ENCODE assay signal across 9 cellular contexts in the genomic region with DNA sequence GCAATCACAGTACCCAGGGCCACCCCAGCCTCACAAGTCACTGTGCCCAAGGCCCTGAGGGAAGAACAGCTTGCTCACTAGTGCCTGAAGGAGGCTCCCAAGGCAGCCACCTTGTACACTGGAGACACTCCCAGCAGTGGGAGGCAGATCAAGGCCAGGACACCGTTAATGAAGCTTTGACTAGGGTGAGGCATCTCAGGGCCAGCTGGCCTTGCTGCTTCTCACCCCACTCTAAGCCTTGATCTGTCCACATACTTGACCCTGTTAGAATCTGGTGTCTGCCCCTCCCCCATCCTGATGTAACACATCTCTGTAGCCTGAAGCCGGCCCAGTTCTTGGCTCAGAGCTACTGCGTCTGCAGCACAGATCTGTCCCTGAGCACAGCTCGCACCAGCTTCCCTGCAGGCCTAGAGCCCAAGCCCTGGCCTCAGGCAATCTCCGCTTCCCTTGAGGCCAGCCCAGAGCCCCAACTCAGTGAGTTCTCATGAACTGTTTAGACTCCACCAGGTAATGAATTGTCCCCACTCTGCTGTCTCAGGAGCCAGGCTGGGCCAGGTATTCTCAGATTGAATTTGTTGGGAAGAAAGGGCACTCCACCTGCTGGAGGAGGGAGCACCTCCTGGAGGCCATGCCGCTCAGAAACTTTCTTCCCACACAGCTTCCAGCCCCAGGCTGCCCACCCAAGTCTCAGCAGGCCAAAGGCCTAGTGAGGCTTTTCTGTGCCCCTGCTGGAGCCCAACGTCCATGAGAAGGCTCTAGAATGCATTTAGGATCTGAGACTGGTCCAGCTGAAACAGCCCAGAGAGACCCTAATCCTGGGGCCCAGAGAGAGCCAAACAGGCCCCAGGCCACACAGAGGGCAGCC. TPM values are rescaled to one million over a fixed set of nuclear protein-coding genes. Genes with fewer than 3 reads are reported as not detected.
DNase-seq lines count a peak whose midpoint lies in the region; ATAC-seq and TF ChIP-seq lines count a peak whose summit lies in the region.
"Had no signal": no experiment of that assay in that cellular context is flagged by ENCODE, and none has a peak within 500 bp of the region (broad histone marks: within the 10 kb centered on the region; RNA-seq: fewer than 3 reads in every experiment).

No MANE protein-coding gene starts in this region.

- ATAC-seq in activated naive CD8-positive, alpha-beta T cell treated with anti-CD3 and anti-CD28 coated beads, Interleukin-2, amount 50 U/mL, for 24 hours = no peak
- ATAC-seq in HG02870 (IDR thresholded peaks at IDR 0.05; ENCODE audit: unreplicated experiment) = no peak
- ATAC-seq in GM19455 (IDR thresholded peaks at IDR 0.05; ENCODE audit: unreplicated experiment) = no peak

- TF ChIP-seq CTCF in suprapubic skin (IDR thresholded peaks at IDR 0.05) = peak in 1 of 2 donors; percentile 7

- peak overlapping the region; percentile 17 for H3K27ac Mint-ChIP-seq in activated naive CD8-positive, alpha-beta T cell treated with anti-CD3 and anti-CD28 coated beads, Interleukin-2, amount 50 U/mL, for 24 hours

- 40% methylated on average over 6 of the region's 7 CpGs for WGBS in suprapubic skin

- H3K27me3 ChIP-seq in iPS-15b (ENCODE audit: control insufficient read depth, insufficient read depth, low read length) = no peaks in the 10 kb centered on the region
- H3K27me3 ChIP-seq in suprapubic skin = no peaks in the 10 kb centered on the region

- H3K4me3 ChIP-seq in iPS-15b (ENCODE audit: low read depth, low read length) (peak overlapping the region; percentile 22), suprapubic skin (no peak overlapping the region)

- peak overlapping the region; percentile 31 for H3K27ac ChIP-seq in suprapubic skin

- H3K4me1 ChIP-seq in iPS-15b (ENCODE audit: control insufficient read depth, insufficient read depth, low read length) (peaks cover 19% of the 10 kb centered on the region), suprapubic skin (peaks cover 23% of the 10 kb centered on the region)

- H3K9me3 Mint-ChIP-seq in activated naive CD8-positive, alpha-beta T cell treated with anti-CD3 and anti-CD28 coated beads, Interleukin-2, amount 50 U/mL, for 24 hours = no peaks in the 10 kb centered on the region
- H3K9me3 Mint-ChIP-seq: activated naive CD8-positive, alpha-beta T cell treated with anti-CD3 and anti-CD28 coated beads, Interleukin-2, amount 10 ng/mL, durations not matched to agents 7 days and 5 days had no signal

- no peaks in the 10 kb centered on the region for H3K27me3 Mint-ChIP-seq in activated naive CD8-positive, alpha-beta T cell treated with anti-CD3 and anti-CD28 coated beads, Interleukin-2, amount 50 U/mL, for 24 hours
- H3K27me3 Mint-ChIP-seq: activated naive CD8-positive, alpha-beta T cell treated with anti-CD3 and anti-CD28 coated beads, Interleukin-2, amount 10 ng/mL, durations not matched to agents 7 days and 5 days had no signal

- H3K9me3 ChIP-seq in iPS-15b (ENCODE audit: control insufficient read depth, insufficient read depth, low read length) (no peaks in the 10 kb centered on the region), suprapubic skin (no peaks in the 10 kb centered on the region)

- H3K4me3 Mint-ChIP-seq in activated naive CD8-positive, alpha-beta T cell treated with anti-CD3 and anti-CD28 coated beads, Interleukin-2, amount 50 U/mL, for 24 hours = no peak overlapping the region
- H3K4me3 Mint-ChIP-seq: activated naive CD8-positive, alpha-beta T cell treated with anti-CD3 and anti-CD28 coated beads, Interleukin-2, amount 10 ng/mL, durations not matched to agents 7 days and 5 days had no signal

- H3K36me3 Mint-ChIP-seq in activated naive CD8-positive, alpha-beta T cell treated with anti-CD3 and anti-CD28 coated beads, Interleukin-2, amount 50 U/mL, for 24 hours (ENCODE audit: low read depth) = no peaks in the 10 kb centered on the region
- H3K36me3 Mint-ChIP-seq: activated naive CD8-positive, alpha-beta T cell treated with anti-CD3 and anti-CD28 coated beads, Interleukin-2, amount 10 ng/mL, durations not matched to agents 7 days and 5 days had no signal

- H3K36me3 ChIP-seq in iPS-15b (ENCODE audit: control insufficient read depth, insufficient read depth, low read length) (no peaks in the 10 kb centered on the region), suprapubic skin (no peaks in the 10 kb centered on the region)

- peak overlapping the region; percentile 55 for H3K9ac ChIP-seq in iPS-15b (ENCODE audit: low read depth, low read length)

- TF ChIP-seq POLR2A in suprapubic skin (IDR thresholded peaks at IDR 0.05) = no peak

- no peak for TF ChIP-seq EP300 in suprapubic skin (IDR thresholded peaks at IDR 0.05)

- peak; percentile 32 for DNase-seq in NCI-H2029 (lab: John Stamatoyannopoulos, UW)
- no peak for DNase-seq in NCI-H2029 treated with DMSO at 0.1 percent for 48 hours (lab: John Stamatoyannopoulos, UW)
- DNase-seq in activated naive CD8-positive, alpha-beta T cell treated with anti-CD3 and anti-CD28 coated beads, Interleukin-2, amount 50 U/mL, for 24 hours = no peak
- DNase-seq in suprapubic skin (ENCODE audit: low spot score in 2 of 2) = peak; percentile 79 to 86
- no peak for DNase-seq in Kasumi-1 (lab: John Stamatoyannopoulos, UW)
- DNase-seq: activated naive CD8-positive, alpha-beta T cell treated with anti-CD3 and anti-CD28 coated beads, Interleukin-2, amount 10 ng/mL, durations not matched to agents 7 days and 5 days had no signal

- H3K4me1 Mint-ChIP-seq in activated naive CD8-positive, alpha-beta T cell treated with anti-CD3 and anti-CD28 coated beads, Interleukin-2, amount 50 U/mL, for 24 hours = peaks cover 36% of the 10 kb centered on the region

RNA-seq across cellular contexts. Expression of a gene that starts 13.4 kb away (rescaled TPM):
- 10 to 100 TPM; 31.4 to 62.1 (median 56.6) TPM for total RNA-seq in suprapubic skin

Comparison
In these comparisons a context has a peak if more than half of its experiments do, and no peak if none do; other contexts are left out.
1. DNase-seq: peak in NCI-H2029 (single experiment) and suprapubic skin (2 of 2); none in NCI-H2029 treated with DMSO at 0.1 percent for 48 hours (single experiment), activated naive CD8-positive, alpha-beta T cell treated with anti-CD3 and anti-CD28 coated beads, Interleukin-2, amount 50 U/mL, for 24 hours (single experiment) and Kasumi-1 (0 of 2).